ENCODE assay signal across 12 cellular contexts in the genomic region with DNA sequence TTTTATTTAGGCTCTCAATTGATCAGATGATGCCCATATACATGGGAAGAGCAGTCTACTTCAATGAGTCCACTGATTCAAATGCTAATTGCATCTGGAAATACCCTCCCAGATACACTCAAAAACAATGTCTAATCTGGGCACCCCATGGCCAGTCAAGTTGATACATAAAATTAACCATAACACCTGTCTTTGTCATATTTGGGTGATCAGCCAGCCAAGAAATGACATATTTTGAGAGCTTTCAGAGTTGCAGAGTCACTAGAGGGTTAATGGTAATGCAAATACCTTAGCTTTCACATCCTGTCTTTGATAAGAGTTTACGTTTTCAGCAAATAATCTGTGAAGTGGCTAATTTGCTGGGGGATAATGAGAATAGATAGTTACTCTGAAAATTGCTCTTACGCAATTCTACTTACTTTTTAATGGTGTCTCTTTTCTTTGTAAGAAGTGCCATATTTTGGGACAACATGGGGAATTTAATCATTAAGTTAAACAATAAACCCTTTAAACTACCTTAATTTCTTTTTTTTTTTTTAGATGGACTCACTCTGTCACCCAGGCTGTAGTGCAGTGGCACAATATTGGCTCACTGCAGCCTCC. TPM values are rescaled to one million over a fixed set of nuclear protein-coding genes. Genes with fewer than 3 reads are reported as not detected.
A peak's percentile ranks its signal among the peaks of the same experiment; 100 is the strongest.
DNase-seq lines count a peak whose midpoint lies in the region; ATAC-seq and TF ChIP-seq lines count a peak whose summit lies in the region.
"Had no signal": no experiment of that assay in that cellular context is flagged by ENCODE, and none has a peak within 500 bp of the region (broad histone marks: within the 10 kb centered on the region; RNA-seq: fewer than 3 reads in every experiment).

No MANE protein-coding gene starts in this region.

- peaks cover 12% of the 10 kb centered on the region; the same call in 1 of the 2 replicates for H3K9me2 ChIP-seq in GM23338 (ENCODE audit: insufficient read depth)

- no peaks in the 10 kb centered on the region for H3K27me3 ChIP-seq in GM23338 (ENCODE audit: insufficient read depth)

- no peaks in the 10 kb centered on the region; the same call in 1 of the 2 replicates for H3K36me3 ChIP-seq in GM23338 (ENCODE audit: insufficient read depth)
- H3K36me3 ChIP-seq: prostate gland had no signal

- H3K4me1 Mint-ChIP-seq in GM23338, result peaks cover 7% of the 10 kb centered on the region; the same call in 2 of the 3 replicates
- H3K4me1 Mint-ChIP-seq: central memory CD8-positive, alpha-beta T cell had no signal

- peaks cover 20% of the 10 kb centered on the region for H3K36me3 Mint-ChIP-seq in GM23338 (ENCODE audit: low read depth)

- H3K27me3 Mint-ChIP-seq in GM23338 (ENCODE audit: insufficient read depth, low read depth, poor library complexity), result no peaks in the 10 kb centered on the region

- TF ChIP-seq CTCF in GM10266 (IDR thresholded peaks at IDR 0.05; ENCODE audit: control insufficient read depth, insufficient read depth, low read depth, missing control alignments), result no peak
- no peak for TF ChIP-seq CTCF in GM23338 (conservative IDR thresholded peaks at IDR 0.05; ENCODE audit: low read depth in 2 of 2)
- TF ChIP-seq CTCF in coronary artery (IDR thresholded peaks at IDR 0.05), result no peak

- H3K9me3 Mint-ChIP-seq in GM23338, result peaks cover 25% of the 10 kb centered on the region

- no peak overlapping the region for H3K4me3 ChIP-seq in GM23338
- H3K4me3 ChIP-seq in coronary artery, result no peak overlapping the region
- H3K4me3 ChIP-seq: lung, prostate gland had no signal

- no peaks in the 10 kb centered on the region for H3K79me2 ChIP-seq in GM23338 (replicated peaks; ENCODE audit: insufficient read depth)

- ATAC-seq in GM19328 (IDR thresholded peaks at IDR 0.05; ENCODE audit: unreplicated experiment) (peak; percentile 96), HG02763 (IDR thresholded peaks at IDR 0.05; ENCODE audit: unreplicated experiment) (peak; percentile 95), HG03520 (IDR thresholded peaks at IDR 0.05; ENCODE audit: unreplicated experiment) (peak; percentile 93), GM23338 (no peak)

- H3K27ac Mint-ChIP-seq in GM23338, result no peak overlapping the region

- H3K4me3 Mint-ChIP-seq in GM23338, result no peak overlapping the region
- H3K4me3 Mint-ChIP-seq: central memory CD8-positive, alpha-beta T cell had no signal

- H4K20me1 ChIP-seq in GM23338 (replicated peaks; ENCODE audit: insufficient read depth), result no peaks in the 10 kb centered on the region

- no peaks in the 10 kb centered on the region for H3F3A ChIP-seq in GM23338 (replicated peaks; ENCODE audit: low read depth)

- peaks cover 8% of the 10 kb centered on the region; the same call in 1 of the 2 replicates for H3K4me1 ChIP-seq in GM23338 (ENCODE audit: insufficient read depth)
- H3K4me1 ChIP-seq: prostate gland had no signal

- H3K27ac ChIP-seq in GM23338 (ENCODE audit: low read depth) (no peak overlapping the region), coronary artery (no peak overlapping the region)
- H3K27ac ChIP-seq: prostate gland had no signal

- H2AFZ ChIP-seq in GM23338, result no peak overlapping the region

- DNase-seq in GM10266 (ENCODE audit: extremely low spot score) (peak; percentile 71), HUDEP-2 (lab: John Stamatoyannopoulos, UW; ENCODE audit: unreplicated experiment in 76 of 76) (no peak), OCI-M1 (lab: John Stamatoyannopoulos, UW) (no peak), GM23338 (ENCODE audit: low spot score) (no peak), coronary artery (ENCODE audit: low spot score) (no peak)

- H3K4me2 ChIP-seq in GM23338, result no peak overlapping the region

TF ChIP-seq in GM23338, 12 proteins besides CTCF, POLR2A, EP300 and RAD21 (continues in another document):
- TF ChIP-seq NANOG (IDR thresholded peaks at IDR 0.05; ENCODE audit: borderline replicate concordance) (no peak), ZNF331 (CRISPR knock-in tag; IDR thresholded peaks at IDR 0.05; ENCODE audit: low read depth) (no peak), POLR2AphosphoS5 (IDR thresholded peaks at IDR 0.05; ENCODE audit: low read depth) (no peak), EZH2 (IDR thresholded peaks at IDR 0.05; ENCODE audit: low read depth, unreplicated experiment) (no peak), CREB1 (CRISPR knock-in tag; IDR thresholded peaks at IDR 0.05; ENCODE audit: low read depth) (no peak)
- TF ChIP-seq, protein P1, sequence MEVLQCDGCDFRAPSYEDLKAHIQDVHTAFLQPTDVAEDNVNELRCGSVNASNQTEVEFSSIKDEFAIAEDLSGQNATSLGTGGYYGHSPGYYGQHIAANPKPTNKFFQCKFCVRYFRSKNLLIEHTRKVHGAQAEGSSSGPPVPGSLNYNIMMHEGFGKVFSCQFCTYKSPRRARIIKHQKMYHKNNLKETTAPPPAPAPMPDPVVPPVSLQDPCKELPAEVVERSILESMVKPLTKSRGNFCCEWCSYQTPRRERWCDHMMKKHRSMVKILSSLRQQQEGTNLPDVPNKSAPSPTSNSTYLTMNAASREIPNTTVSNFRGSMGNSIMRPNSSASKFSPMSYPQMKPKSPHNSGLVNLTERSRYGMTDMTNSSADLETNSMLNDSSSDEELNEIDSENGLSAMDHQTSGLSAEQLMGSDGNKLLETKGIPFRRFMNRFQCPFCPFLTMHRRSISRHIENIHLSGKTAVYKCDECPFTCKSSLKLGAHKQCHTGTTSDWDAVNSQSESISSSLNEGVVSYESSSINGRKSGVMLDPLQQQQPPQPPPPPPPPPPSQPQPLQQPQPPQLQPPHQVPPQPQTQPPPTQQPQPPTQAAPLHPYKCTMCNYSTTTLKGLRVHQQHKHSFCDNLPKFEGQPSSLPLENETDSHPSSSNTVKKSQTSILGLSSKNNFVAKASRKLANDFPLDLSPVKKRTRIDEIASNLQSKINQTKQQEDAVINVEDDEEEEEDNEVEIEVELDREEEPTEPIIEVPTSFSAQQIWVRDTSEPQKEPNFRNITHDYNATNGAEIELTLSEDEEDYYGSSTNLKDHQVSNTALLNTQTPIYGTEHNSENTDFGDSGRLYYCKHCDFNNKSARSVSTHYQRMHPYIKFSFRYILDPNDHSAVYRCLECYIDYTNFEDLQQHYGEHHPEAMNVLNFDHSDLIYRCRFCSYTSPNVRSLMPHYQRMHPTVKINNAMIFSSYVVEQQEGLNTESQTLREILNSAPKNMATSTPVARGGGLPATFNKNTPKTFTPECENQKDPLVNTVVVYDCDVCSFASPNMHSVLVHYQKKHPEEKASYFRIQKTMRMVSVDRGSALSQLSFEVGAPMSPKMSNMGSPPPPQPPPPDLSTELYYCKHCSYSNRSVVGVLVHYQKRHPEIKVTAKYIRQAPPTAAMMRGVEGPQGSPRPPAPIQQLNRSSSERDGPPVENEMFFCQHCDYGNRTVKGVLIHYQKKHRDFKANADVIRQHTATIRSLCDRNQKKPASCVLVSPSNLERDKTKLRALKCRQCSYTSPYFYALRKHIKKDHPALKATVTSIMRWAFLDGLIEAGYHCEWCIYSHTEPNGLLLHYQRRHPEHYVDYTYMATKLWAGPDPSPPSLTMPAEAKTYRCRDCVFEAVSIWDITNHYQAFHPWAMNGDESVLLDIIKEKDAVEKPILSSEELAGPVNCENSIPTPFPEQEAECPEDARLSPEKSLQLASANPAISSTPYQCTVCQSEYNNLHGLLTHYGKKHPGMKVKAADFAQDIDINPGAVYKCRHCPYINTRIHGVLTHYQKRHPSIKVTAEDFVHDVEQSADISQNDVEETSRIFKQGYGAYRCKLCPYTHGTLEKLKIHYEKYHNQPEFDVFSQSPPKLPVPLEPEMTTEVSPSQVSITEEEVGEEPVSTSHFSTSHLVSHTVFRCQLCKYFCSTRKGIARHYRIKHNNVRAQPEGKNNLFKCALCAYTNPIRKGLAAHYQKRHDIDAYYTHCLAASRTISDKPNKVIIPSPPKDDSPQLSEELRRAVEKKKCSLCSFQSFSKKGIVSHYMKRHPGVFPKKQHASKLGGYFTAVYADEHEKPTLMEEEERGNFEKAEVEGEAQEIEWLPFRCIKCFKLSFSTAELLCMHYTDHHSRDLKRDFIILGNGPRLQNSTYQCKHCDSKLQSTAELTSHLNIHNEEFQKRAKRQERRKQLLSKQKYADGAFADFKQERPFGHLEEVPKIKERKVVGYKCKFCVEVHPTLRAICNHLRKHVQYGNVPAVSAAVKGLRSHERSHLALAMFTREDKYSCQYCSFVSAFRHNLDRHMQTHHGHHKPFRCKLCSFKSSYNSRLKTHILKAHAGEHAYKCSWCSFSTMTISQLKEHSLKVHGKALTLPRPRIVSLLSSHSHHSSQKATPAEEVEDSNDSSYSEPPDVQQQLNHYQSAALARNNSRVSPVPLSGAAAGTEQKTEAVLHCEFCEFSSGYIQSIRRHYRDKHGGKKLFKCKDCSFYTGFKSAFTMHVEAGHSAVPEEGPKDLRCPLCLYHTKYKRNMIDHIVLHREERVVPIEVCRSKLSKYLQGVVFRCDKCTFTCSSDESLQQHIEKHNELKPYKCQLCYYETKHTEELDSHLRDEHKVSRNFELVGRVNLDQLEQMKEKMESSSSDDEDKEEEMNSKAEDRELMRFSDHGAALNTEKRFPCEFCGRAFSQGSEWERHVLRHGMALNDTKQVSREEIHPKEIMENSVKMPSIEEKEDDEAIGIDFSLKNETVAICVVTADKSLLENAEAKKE (CRISPR knock-in tag; IDR thresholded peaks at IDR 0.05), result no peak
- TF ChIP-seq, protein P2, sequence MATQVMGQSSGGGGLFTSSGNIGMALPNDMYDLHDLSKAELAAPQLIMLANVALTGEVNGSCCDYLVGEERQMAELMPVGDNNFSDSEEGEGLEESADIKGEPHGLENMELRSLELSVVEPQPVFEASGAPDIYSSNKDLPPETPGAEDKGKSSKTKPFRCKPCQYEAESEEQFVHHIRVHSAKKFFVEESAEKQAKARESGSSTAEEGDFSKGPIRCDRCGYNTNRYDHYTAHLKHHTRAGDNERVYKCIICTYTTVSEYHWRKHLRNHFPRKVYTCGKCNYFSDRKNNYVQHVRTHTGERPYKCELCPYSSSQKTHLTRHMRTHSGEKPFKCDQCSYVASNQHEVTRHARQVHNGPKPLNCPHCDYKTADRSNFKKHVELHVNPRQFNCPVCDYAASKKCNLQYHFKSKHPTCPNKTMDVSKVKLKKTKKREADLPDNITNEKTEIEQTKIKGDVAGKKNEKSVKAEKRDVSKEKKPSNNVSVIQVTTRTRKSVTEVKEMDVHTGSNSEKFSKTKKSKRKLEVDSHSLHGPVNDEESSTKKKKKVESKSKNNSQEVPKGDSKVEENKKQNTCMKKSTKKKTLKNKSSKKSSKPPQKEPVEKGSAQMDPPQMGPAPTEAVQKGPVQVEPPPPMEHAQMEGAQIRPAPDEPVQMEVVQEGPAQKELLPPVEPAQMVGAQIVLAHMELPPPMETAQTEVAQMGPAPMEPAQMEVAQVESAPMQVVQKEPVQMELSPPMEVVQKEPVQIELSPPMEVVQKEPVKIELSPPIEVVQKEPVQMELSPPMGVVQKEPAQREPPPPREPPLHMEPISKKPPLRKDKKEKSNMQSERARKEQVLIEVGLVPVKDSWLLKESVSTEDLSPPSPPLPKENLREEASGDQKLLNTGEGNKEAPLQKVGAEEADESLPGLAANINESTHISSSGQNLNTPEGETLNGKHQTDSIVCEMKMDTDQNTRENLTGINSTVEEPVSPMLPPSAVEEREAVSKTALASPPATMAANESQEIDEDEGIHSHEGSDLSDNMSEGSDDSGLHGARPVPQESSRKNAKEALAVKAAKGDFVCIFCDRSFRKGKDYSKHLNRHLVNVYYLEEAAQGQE (IDR thresholded peaks at IDR 0.05; ENCODE audit: unreplicated experiment), result no peak

RNA-seq across cellular contexts. Expression of a gene that starts 49.1 kb away (rescaled TPM):
- total RNA-seq in GM23338 (2014; rRNA removed; shearing (Covaris generic)), result not detected in 2 replicates
- not detected in 2 replicates for polyA plus RNA-seq in GM23338 (2016; fragmentation: Nextera tagmentation; extraction: Ambion mirVana)
- total RNA-seq: lung, NCI-H460, prostate gland had no signal
- polyA plus RNA-seq: lung had no signal
